ENCODE assay signal across 1 cellular context in the genomic region with DNA sequence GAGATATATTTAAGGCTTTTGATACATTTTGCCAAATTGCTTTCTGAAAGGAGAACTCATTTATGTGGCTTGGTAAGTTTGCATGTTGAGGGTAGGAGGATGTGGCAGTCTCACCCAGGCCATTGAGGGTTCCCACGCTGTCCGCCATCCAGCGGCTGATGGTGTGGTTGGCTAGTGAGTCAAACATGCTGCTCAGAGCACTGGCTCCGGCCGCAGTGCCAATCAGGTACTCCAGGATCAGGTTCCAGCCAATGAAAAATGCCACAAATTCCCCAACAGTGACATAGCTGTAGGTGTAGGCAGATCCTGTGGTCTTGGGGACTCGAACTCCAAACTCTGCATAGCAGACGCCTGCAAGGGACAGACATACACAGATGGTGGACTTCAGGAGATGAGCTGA.
TF ChIP-seq lines count a peak whose summit lies in the region.

No MANE protein-coding gene starts in this region.

TF ChIP-seq in GM12878, 131 proteins besides CTCF, POLR2A, EP300 and RAD21 (continued from another document):
- TF ChIP-seq, protein P1, sequence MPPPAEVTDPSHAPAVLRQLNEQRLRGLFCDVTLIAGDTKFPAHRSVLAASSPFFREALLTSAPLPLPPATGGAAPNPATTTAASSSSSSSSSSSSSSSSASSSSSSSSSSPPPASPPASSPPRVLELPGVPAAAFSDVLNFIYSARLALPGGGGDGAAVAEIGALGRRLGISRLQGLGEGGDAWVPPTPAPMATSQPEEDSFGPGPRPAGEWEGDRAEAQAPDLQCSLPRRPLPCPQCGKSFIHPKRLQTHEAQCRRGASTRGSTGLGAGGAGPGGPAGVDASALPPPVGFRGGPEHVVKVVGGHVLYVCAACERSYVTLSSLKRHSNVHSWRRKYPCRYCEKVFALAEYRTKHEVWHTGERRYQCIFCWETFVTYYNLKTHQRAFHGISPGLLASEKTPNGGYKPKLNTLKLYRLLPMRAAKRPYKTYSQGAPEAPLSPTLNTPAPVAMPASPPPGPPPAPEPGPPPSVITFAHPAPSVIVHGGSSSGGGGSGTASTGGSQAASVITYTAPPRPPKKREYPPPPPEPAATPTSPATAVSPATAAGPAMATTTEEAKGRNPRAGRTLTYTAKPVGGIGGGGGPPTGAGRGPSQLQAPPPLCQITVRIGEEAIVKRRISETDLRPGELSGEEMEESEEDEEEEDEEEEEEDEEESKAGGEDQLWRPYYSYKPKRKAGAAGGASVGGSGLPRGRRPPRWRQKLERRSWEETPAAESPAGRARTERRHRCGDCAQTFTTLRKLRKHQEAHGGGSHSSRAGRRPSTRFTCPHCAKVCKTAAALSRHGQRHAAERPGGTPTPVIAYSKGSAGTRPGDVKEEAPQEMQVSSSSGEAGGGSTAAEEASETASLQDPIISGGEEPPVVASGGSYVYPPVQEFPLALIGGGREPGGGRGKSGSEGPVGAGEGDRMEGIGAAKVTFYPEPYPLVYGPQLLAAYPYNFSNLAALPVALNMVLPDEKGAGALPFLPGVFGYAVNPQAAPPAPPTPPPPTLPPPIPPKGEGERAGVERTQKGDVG (CRISPR knock-in tag; IDR thresholded peaks at IDR 0.05) = no peak
